In the genomic region with DNA sequence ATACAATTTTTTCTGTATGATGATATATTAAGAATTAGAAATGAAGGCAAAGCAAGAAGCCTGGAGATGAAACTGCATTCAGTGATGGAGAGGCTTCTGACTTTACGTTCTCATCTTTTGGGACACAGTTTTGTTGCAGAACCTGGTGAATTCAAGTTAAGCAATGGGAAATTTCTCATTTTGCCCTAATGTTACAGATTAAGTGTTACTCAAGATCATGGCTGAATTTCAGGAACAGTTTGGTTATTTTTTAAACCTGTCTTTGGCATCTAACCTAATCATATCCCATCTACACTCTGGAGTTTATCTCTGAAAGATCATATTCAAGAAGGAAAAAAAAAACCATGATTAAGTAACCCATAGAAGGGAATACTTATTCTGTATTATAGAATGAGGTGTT, we compare ENCODE assay signal across 23 cellular contexts.
"Had no signal": no experiment of that assay in that cellular context is flagged by ENCODE, and none has a peak within 500 bp of the region (broad histone marks: within the 10 kb centered on the region; RNA-seq: fewer than 3 reads in every experiment).

No MANE protein-coding gene starts in this region.

- ATAC-seq: foreskin keratinocyte, gastroesophageal sphincter, heart left ventricle, left cardiac atrium, lower lobe of right lung, mucosa of descending colon had no signal

- H3K4me1 ChIP-seq: foreskin keratinocyte had no signal

- H3K27ac Mint-ChIP-seq: immature natural killer cell, mesothelial cell of epicardium, naive B cell had no signal

- H3K4me3 Mint-ChIP-seq: immature natural killer cell, mesothelial cell of epicardium, naive B cell had no signal

- H3K4me3 ChIP-seq: coronary artery, dorsolateral prefrontal cortex, esophagus muscularis mucosa, gastroesophageal sphincter, heart left ventricle, hepatocyte, left ventricle myocardium inferior, lower lobe of right lung, mucosa of descending colon had no signal

- H3K9me3 ChIP-seq: esophagus muscularis mucosa, mucosa of descending colon had no signal

- H3K27me3 ChIP-seq: dorsolateral prefrontal cortex, esophagus muscularis mucosa, foreskin keratinocyte, gastroesophageal sphincter, heart left ventricle, hepatocyte had no signal

- H3K27ac ChIP-seq: coronary artery, dorsolateral prefrontal cortex, esophagus muscularis mucosa, foreskin keratinocyte, gastroesophageal sphincter, heart left ventricle, hepatocyte, left ventricle myocardium inferior, lower lobe of right lung had no signal

- DNase-seq: dermis blood vessel endothelial cell; dorsolateral prefrontal cortex; effector CD4-positive, alpha-beta T cell; effector memory CD4-positive, alpha-beta T cell; heart left ventricle; hypothalamus; immature natural killer cell; islet precursor cell; left cardiac atrium; left ventricle myocardium inferior; lower lobe of right lung; mesenchymal stem cell; mucosa of descending colon; naive B cell had no signal

- H3K27me3 Mint-ChIP-seq: naive B cell had no signal

- FAIRE-seq: colon, endothelial cell of umbilical vein, frontal cortex had no signal
